In genomic region chr5:87113848-87114247, GRCh38 we compare ENCODE assay signal across 14 cellular contexts.
A peak's percentile ranks its signal among the peaks of the same experiment; 100 is the strongest.
DNase-seq lines count a peak whose midpoint lies in the region; ATAC-seq, FAIRE-seq and TF ChIP-seq lines count a peak whose summit lies in the region.
"Had no signal": no experiment of that assay in that cellular context is flagged by ENCODE, and none has a peak within 500 bp of the region (broad histone marks: within the 10 kb centered on the region; RNA-seq: fewer than 3 reads in every experiment).

No MANE protein-coding gene starts in this region.

- TF ChIP-seq EP300 in A549 (IDR thresholded peaks at IDR 0.05) (no peak), SK-N-SH (IDR thresholded peaks at IDR 0.05; ENCODE audit: borderline replicate concordance in 1 of 2, low read depth in 1 of 2, low read length in 1 of 2) (peak in 1 of 2 experiments; percentile 97; a peak in 2 of 4 replicates)

- H3K27me3 Mint-ChIP-seq in activated CD4-positive, alpha-beta T cell treated with anti-CD3 and anti-CD28 coated beads for 36 hours = no peaks in the 10 kb centered on the region
- H3K27me3 Mint-ChIP-seq: stimulated activated naive CD8-positive, alpha-beta T cell treated with anti-CD3 and anti-CD28 coated beads, Interleukin-15, amount 100 ng/mL, for 72 hours; T-helper 17 cell had no signal

- DNase-seq in A549 (ENCODE audit: low read depth in 1 of 2, low spot score in 1 of 2) = no peak
- peak; percentile 82 for DNase-seq in HCEC 1CT
- DNase-seq in SK-N-SH = no peak
- peak; percentile 79 for DNase-seq in fibroblast of mammary gland (ENCODE audit: low read depth)
- DNase-seq in OCI-M2 (lab: John Stamatoyannopoulos, UW; ENCODE audit: unreplicated experiment) = no peak
- no peak for DNase-seq in ureter (ENCODE audit: low spot score)
- DNase-seq in coronary artery (ENCODE audit: low spot score) = no peak
- DNase-seq in activated CD4-positive, alpha-beta T cell treated with anti-CD3 and anti-CD28 coated beads for 36 hours = no peak
- DNase-seq: anterior cingulate cortex; NCI-H82; occipital lobe; stimulated activated naive CD8-positive, alpha-beta T cell treated with anti-CD3 and anti-CD28 coated beads, Interleukin-15, amount 100 ng/mL, for 72 hours; T-helper 17 cell had no signal

- H3K9ac ChIP-seq in SK-N-SH = peak overlapping the region; percentile 65

- H3K27ac ChIP-seq in A549 (no peak overlapping the region), SK-N-SH (ENCODE audit: low read depth in 2 of 2, low read length in 1 of 2) (peak overlapping the region; percentile 69 to 96; a peak in 3 of 4 replicates), coronary artery (no peak overlapping the region)
- H3K27ac ChIP-seq: esophagus muscularis mucosa had no signal

- no peaks in the 10 kb centered on the region for H3K36me3 ChIP-seq in SK-N-SH (replicated peaks in 1 of 2; ENCODE audit: control insufficient read depth in 1 of 2, insufficient read depth in 2 of 2, low read length in 1 of 2)
- H3K36me3 ChIP-seq: esophagus muscularis mucosa had no signal

- H3K27ac Mint-ChIP-seq in activated CD4-positive, alpha-beta T cell treated with anti-CD3 and anti-CD28 coated beads for 36 hours = no peak overlapping the region
- H3K27ac Mint-ChIP-seq: stimulated activated naive CD8-positive, alpha-beta T cell treated with anti-CD3 and anti-CD28 coated beads, Interleukin-15, amount 100 ng/mL, for 72 hours; T-helper 17 cell had no signal

- H3K36me3 Mint-ChIP-seq in activated CD4-positive, alpha-beta T cell treated with anti-CD3 and anti-CD28 coated beads for 36 hours (ENCODE audit: low read depth) = no peaks in the 10 kb centered on the region

- no peaks in the 10 kb centered on the region for H3K9me2 ChIP-seq in SK-N-SH

- peak overlapping the region; percentile 47 for H2AFZ ChIP-seq in SK-N-SH (ENCODE audit: low read depth)

- H3K79me2 ChIP-seq in SK-N-SH (ENCODE audit: insufficient read depth) = peaks cover 6% of the 10 kb centered on the region; the same call in 1 of the 2 replicates

- TF ChIP-seq POLR2A in A549 (IDR thresholded peaks at IDR 0.05; ENCODE audit: low read length) = no peak

- no peak overlapping the region for H3K4me3 ChIP-seq in A549
- peak overlapping the region in 1 of 2 experiments; percentile 8; a peak in 1 of 4 replicates for H3K4me3 ChIP-seq in SK-N-SH (ENCODE audit: low read depth in 2 of 2, low read length in 1 of 2)
- no peak overlapping the region for H3K4me3 ChIP-seq in fibroblast of mammary gland (ENCODE audit: control insufficient read depth, low read depth, low read length)
- no peak overlapping the region for H3K4me3 ChIP-seq in coronary artery
- H3K4me3 ChIP-seq: esophagus muscularis mucosa had no signal

- H3K4me2 ChIP-seq in A549 (no peak overlapping the region), SK-N-SH (peak overlapping the region; percentile 38; the same call in 1 of the 2 replicates)

- H3K4me1 Mint-ChIP-seq in activated CD4-positive, alpha-beta T cell treated with anti-CD3 and anti-CD28 coated beads for 36 hours = peaks cover 24% of the 10 kb centered on the region

- peak; percentile 81 to 88; a peak in 5 of 6 replicates for ATAC-seq in A549
- no peak for ATAC-seq in activated CD4-positive, alpha-beta T cell treated with anti-CD3 and anti-CD28 coated beads for 36 hours
- ATAC-seq: stimulated activated naive CD8-positive, alpha-beta T cell treated with anti-CD3 and anti-CD28 coated beads, Interleukin-15, amount 100 ng/mL, for 72 hours; T-helper 17 cell had no signal

- H3F3A ChIP-seq in SK-N-SH (replicated peaks; ENCODE audit: insufficient read depth) = peaks cover 25% of the 10 kb centered on the region

- no peaks in the 10 kb centered on the region for H4K20me1 ChIP-seq in SK-N-SH (ENCODE audit: insufficient read depth)

- no peak for FAIRE-seq in A549 (lab: Jason Lieb, UNC)

- H3K4me1 ChIP-seq in A549 = no peaks in the 10 kb centered on the region
- peaks cover 0 to 24% of the 10 kb centered on the region in 2 experiments; a peak in 1 of 4 replicates for H3K4me1 ChIP-seq in SK-N-SH (ENCODE audit: control insufficient read depth in 1 of 2, insufficient read depth in 2 of 2, low read depth in 1 of 2, low read length in 1 of 2)
- H3K4me1 ChIP-seq: esophagus muscularis mucosa had no signal

- H3K4me3 Mint-ChIP-seq in activated CD4-positive, alpha-beta T cell treated with anti-CD3 and anti-CD28 coated beads for 36 hours = no peak overlapping the region
- H3K4me3 Mint-ChIP-seq: stimulated activated naive CD8-positive, alpha-beta T cell treated with anti-CD3 and anti-CD28 coated beads, Interleukin-15, amount 100 ng/mL, for 72 hours; T-helper 17 cell had no signal

- WGBS in A549 (ENCODE audit: missing lambda C conversion rate) = 33% methylated on average over 3 of the region's 3 CpGs
- WGBS in SK-N-SH (ENCODE audit: low lambda C conversion rate) = 0% methylated on average over 3 of the region's 3 CpGs

- no peaks in the 10 kb centered on the region for H3K27me3 ChIP-seq in SK-N-SH (ENCODE audit: insufficient read depth)
- H3K27me3 ChIP-seq: esophagus muscularis mucosa had no signal

- POLR2A ChIA-PET in A549 (lab: Yijun Ruan, JAX) = no interaction called here
- POLR2A ChIA-PET in SK-N-SH (lab: Yijun Ruan, JAX) = no interaction called here
- POLR2A ChIA-PET in activated CD4-positive, alpha-beta T cell treated with anti-CD3 and anti-CD28 coated beads for 36 hours (lab: Charles Lee) = no interaction called here

- TF ChIP-seq RAD21 in A549 (conservative IDR thresholded peaks at IDR 0.05 in 1 of 2, IDR thresholded peaks at IDR 0.05 in 1 of 2) (no peak), SK-N-SH (IDR thresholded peaks at IDR 0.05; ENCODE audit: low read length) (no peak)

- TF ChIP-seq CTCF in A549 (IDR thresholded peaks at IDR 0.05) (no peak), SK-N-SH (IDR thresholded peaks at IDR 0.05) (no peak), fibroblast of mammary gland (conservative IDR thresholded peaks at IDR 0.05; ENCODE audit: control insufficient read depth, insufficient read depth, low read depth, low read length) (no peak), coronary artery (IDR thresholded peaks at IDR 0.05) (no peak)

- intact Hi-C loops in activated CD4-positive, alpha-beta T cell treated with anti-CD3 and anti-CD28 coated beads for 36 hours (cut with DNase I, micrococcal nuclease) = no loop called here

- no peaks in the 10 kb centered on the region for H3K9me3 Mint-ChIP-seq in activated CD4-positive, alpha-beta T cell treated with anti-CD3 and anti-CD28 coated beads for 36 hours (ENCODE audit: low read depth)
- H3K9me3 Mint-ChIP-seq: stimulated activated naive CD8-positive, alpha-beta T cell treated with anti-CD3 and anti-CD28 coated beads, Interleukin-15, amount 100 ng/mL, for 72 hours had no signal

- H3K9me3 ChIP-seq in A549 (no peaks in the 10 kb centered on the region), SK-N-SH (no peaks in the 10 kb centered on the region)
- H3K9me3 ChIP-seq: esophagus muscularis mucosa had no signal

- CTCF ChIA-PET in A549 (lab: Yijun Ruan, JAX) = no interaction called here
- CTCF ChIA-PET in SK-N-SH (lab: Yijun Ruan, JAX) = no interaction called here
- CTCF ChIA-PET in activated CD4-positive, alpha-beta T cell treated with anti-CD3 and anti-CD28 coated beads for 36 hours (lab: Charles Lee) = no interaction called here

TF ChIP-seq in A549, 52 proteins besides CTCF, POLR2A, EP300 and RAD21 (continues in another document):
- TF ChIP-seq ZNF302 (CRISPR knock-in tag; IDR thresholded peaks at IDR 0.05) (no peak), ZFP36 (IDR thresholded peaks at IDR 0.05; ENCODE audit: borderline replicate concordance, partially characterized antibody) (no peak), PBX3 (IDR thresholded peaks at IDR 0.05) (no peak)

TF ChIP-seq in SK-N-SH, 30 proteins besides CTCF, POLR2A, EP300 and RAD21 (continues in another document):
- TF ChIP-seq FOXM1 (IDR thresholded peaks at IDR 0.05; ENCODE audit: low read depth) (peak; percentile 85; the same call in 1 of the 2 replicates), EZH2phosphoT487 (IDR thresholded peaks at IDR 0.05; ENCODE audit: borderline replicate concordance, low read depth) (no peak), USF1 (IDR thresholded peaks at IDR 0.05; ENCODE audit: borderline replicate concordance, low read depth) (no peak), SMC3 (IDR thresholded peaks at IDR 0.05; ENCODE audit: low read depth, low read length) (no peak), NRF1 (IDR thresholded peaks at IDR 0.05; ENCODE audit: low read depth, low read length) (no peak), PBX3 (IDR thresholded peaks at IDR 0.05) (peak; percentile 75), RCOR1 (IDR thresholded peaks at IDR 0.05; ENCODE audit: low read length) (no peak), MXI1 (IDR thresholded peaks at IDR 0.05; ENCODE audit: low read depth, low read length) (no peak), IRF3 (IDR thresholded peaks at IDR 0.05; ENCODE audit: low read depth, low read length) (no peak), MAX (IDR thresholded peaks at IDR 0.05; ENCODE audit: low read depth) (peak; percentile 69; the same call in 1 of the 2 replicates)

Comparison
In these comparisons a context has a peak if more than half of its experiments do, and no peak if none do; other contexts are left out.
1. DNase-seq: peak in HCEC 1CT (single experiment) and fibroblast of mammary gland (single experiment); none in A549 (0 of 2), SK-N-SH (single experiment), OCI-M2 (single experiment), ureter (single experiment), coronary artery (single experiment) and activated CD4-positive, alpha-beta T cell treated with anti-CD3 and anti-CD28 coated beads for 36 hours (single experiment).
2. H3K27ac ChIP-seq: peak in SK-N-SH (2 of 2); none in A549 (0 of 2) and coronary artery (0 of 2).
3. Of the 12 proteins assayed by ChIP-seq in both A549 and SK-N-SH: peak only in A549: none; only in SK-N-SH: FOSL2, MAX and PBX3; in both: none; in neither: 8; mixed calls (peak in some experiments, not most) for 1.